8 cellular contexts compared by ENCODE assay signal in genomic region chr10:73253226-73253557, GRCh38. TPM values are rescaled to one million over a fixed set of nuclear protein-coding genes. Genes with fewer than 3 reads are reported as not detected.
DNase-seq lines count a peak whose midpoint lies in the region; TF ChIP-seq lines count a peak whose summit lies in the region.

No MANE protein-coding gene starts in this region.

- H3K27me3 ChIP-seq in fibroblast of lung (ENCODE audit: control insufficient read depth, insufficient read depth, low read length) (no peaks in the 10 kb centered on the region), rectal smooth muscle tissue (ENCODE audit: control insufficient read depth, insufficient read depth, low read length) (no peaks in the 10 kb centered on the region)

- DNase-seq in ACHN (peak; percentile 40), GM19240 (ENCODE audit: insufficient read length, low spot score) (peak; percentile 8), SK-N-MC (ENCODE audit: low read depth, low spot score) (no peak), fibroblast of lung (ENCODE audit: low read depth in 2 of 2) (no peak), anterior cingulate cortex (lab: John Stamatoyannopoulos, UW) (no peak), kidney glomerular epithelial cell (lab: John Stamatoyannopoulos, UW) (no peak), amygdala (lab: John Stamatoyannopoulos, UW) (no peak)

- peak overlapping the region; percentile 86 for H3K4me2 ChIP-seq in fibroblast of lung (ENCODE audit: extremely low read depth, insufficient read depth, low read length)

- peak overlapping the region; percentile 92 for H3K4me3 ChIP-seq in SK-N-MC
- H3K4me3 ChIP-seq in fibroblast of lung (replicated peaks in 1 of 4; ENCODE audit: control extremely low read depth in 1 of 4, insufficient read depth in 1 of 4, low read depth in 3 of 4, low read length in 4 of 4): peak overlapping the region; percentile 83 to 100 (median 90)
- peak overlapping the region; percentile 91 for H3K4me3 ChIP-seq in rectal smooth muscle tissue (ENCODE audit: low read length)

- peak overlapping the region; percentile 82; the same call in 1 of the 2 replicates for H3K27ac ChIP-seq in SK-N-MC
- H3K27ac ChIP-seq in fibroblast of lung (ENCODE audit: insufficient read depth, low read length): peak overlapping the region; percentile 94
- H3K27ac ChIP-seq in rectal smooth muscle tissue (ENCODE audit: low read depth, low read length): peak overlapping the region; percentile 88

- peaks cover 28% of the 10 kb centered on the region for H3K79me2 ChIP-seq in fibroblast of lung (ENCODE audit: control insufficient read depth, insufficient read depth, low read length)

- in situ Hi-C loops in ACHN (cut with HindIII; ENCODE audit: low pct_ligation_motif_present, low pct_unique_long_range_greater_than_20kb, low sequenced_read_pairs): no loop called here

- no peaks in the 10 kb centered on the region for H4K20me1 ChIP-seq in fibroblast of lung (ENCODE audit: control insufficient read depth, extremely low read depth, insufficient read depth, low read length)

- H3K9me3 ChIP-seq in SK-N-MC (ENCODE audit: low read depth, low read length): no peaks in the 10 kb centered on the region
- no peaks in the 10 kb centered on the region for H3K9me3 ChIP-seq in fibroblast of lung (ENCODE audit: control insufficient read depth, insufficient read depth, low read depth, low read length)

- H3K4me1 ChIP-seq in fibroblast of lung (ENCODE audit: control insufficient read depth, extremely low read depth, insufficient read depth, low read length): peaks cover 3% of the 10 kb centered on the region
- peaks cover 8% of the 10 kb centered on the region for H3K4me1 ChIP-seq in rectal smooth muscle tissue (ENCODE audit: control insufficient read depth, insufficient read depth, low read length)

- no peak overlapping the region for H2AFZ ChIP-seq in fibroblast of lung (ENCODE audit: low read length)

- H3K36me3 ChIP-seq in SK-N-MC (ENCODE audit: insufficient read depth, low read length): peaks cover 11% of the 10 kb centered on the region; the same call in 1 of the 2 replicates
- H3K36me3 ChIP-seq in fibroblast of lung (ENCODE audit: control insufficient read depth, insufficient read depth, low read length): peaks cover 3% of the 10 kb centered on the region
- no peaks in the 10 kb centered on the region for H3K36me3 ChIP-seq in rectal smooth muscle tissue (ENCODE audit: control insufficient read depth, insufficient read depth, low read length)

- no peak for TF ChIP-seq CTCF in fibroblast of lung (conservative IDR thresholded peaks at IDR 0.05 in 1 of 2, IDR thresholded peaks at IDR 0.05 in 1 of 2; ENCODE audit: low read depth in 1 of 2, low read length in 2 of 2)

- H3K9ac ChIP-seq in SK-N-MC (ENCODE audit: insufficient read length) (peak overlapping the region; percentile 93), fibroblast of lung (ENCODE audit: insufficient read depth, low read length) (peak overlapping the region; percentile 91), rectal smooth muscle tissue (ENCODE audit: low read length) (peak overlapping the region; percentile 85)

RNA-seq across cellular contexts. Expression of gene MRPS16, which starts 0.7 kb away (rescaled TPM):
- total RNA-seq in fibroblast of lung: 58.3 and 62.3 TPM in 2 replicates
- polyA plus RNA-seq in fibroblast of lung: 59.4 and 76.2 TPM in 2 replicates
- polyA plus RNA-seq in fibroblast of lung (2012): 87.2 and 124 TPM in 2 replicates
- polyA minus RNA-seq in fibroblast of lung (ENCODE audit: low replicate concordance): 30.4 and 36.1 TPM in 2 replicates

RNA-seq across cellular contexts. Expression of gene DNAJC9, which starts 6.1 kb away (rescaled TPM):
- total RNA-seq in fibroblast of lung: 14.5 and 20.3 TPM in 2 replicates
- 16.3 and 31.4 TPM in 2 replicates for polyA plus RNA-seq in fibroblast of lung
- 9.3 and 23.6 TPM in 2 replicates for polyA plus RNA-seq in fibroblast of lung (2012)
- polyA minus RNA-seq in fibroblast of lung (ENCODE audit: low replicate concordance): 1.5 and 16.6 TPM in 2 replicates

Comparison
In these comparisons a context has a peak if more than half of its experiments do, and no peak if none do; other contexts are left out.
1. DNase-seq: peak in ACHN (single experiment) and GM19240 (single experiment); none in SK-N-MC (single experiment), fibroblast of lung (0 of 2), anterior cingulate cortex (0 of 58), kidney glomerular epithelial cell (single experiment) and amygdala (0 of 56).
2. Peak in every context shown above with its lines, with median percentiles within 50 percentile points of each other: H3K27ac ChIP-seq, H3K4me3 ChIP-seq and H3K9ac ChIP-seq.